ENCODE assay signal across 8 cellular contexts in the genomic region with DNA sequence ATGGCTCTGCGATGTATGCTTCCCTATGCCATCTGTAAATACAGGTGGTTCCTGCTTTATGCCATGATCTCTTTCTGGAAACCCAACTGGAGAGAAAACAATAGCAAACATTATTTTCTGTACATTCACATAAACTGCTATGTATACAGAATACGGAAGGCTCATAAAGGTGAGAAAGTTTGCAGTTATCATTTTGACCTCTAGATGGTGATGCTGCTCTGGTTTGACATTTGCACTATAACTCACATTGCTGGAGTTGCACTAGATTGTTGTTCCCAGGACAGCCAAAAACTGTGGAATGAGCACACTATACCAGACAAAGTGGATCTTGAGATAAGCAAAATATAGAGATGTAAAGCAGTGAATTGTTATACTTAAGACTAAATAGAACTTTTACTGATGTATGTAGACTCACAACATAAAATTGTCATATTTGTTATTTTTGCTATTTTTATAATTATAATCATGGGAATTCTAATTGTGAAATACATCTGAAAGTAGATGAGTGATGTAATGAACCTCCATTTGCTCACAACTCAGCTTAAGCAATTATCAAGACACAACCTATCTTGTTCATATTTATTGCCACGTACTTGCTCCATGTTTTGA.
A peak's percentile ranks its signal among the peaks of the same experiment; 100 is the strongest.
DNase-seq lines count a peak whose midpoint lies in the region; ATAC-seq and TF ChIP-seq lines count a peak whose summit lies in the region.

No MANE protein-coding gene starts in this region.

- CTCF ChIA-PET in activated naive CD4-positive, alpha-beta T cell treated with anti-CD3 and anti-CD28 coated beads for 36 hours (lab: Charles Lee): no interaction called here
- CTCF ChIA-PET in activated CD8-positive, alpha-beta memory T cell treated with anti-CD3 and anti-CD28 coated beads, Interleukin-2, amount 10 ng/mL, durations not matched to agents 7 days and 5 days (lab: Charles Lee): no interaction called here

- no peaks in the 10 kb centered on the region for H3K4me1 Mint-ChIP-seq in nephron
- H3K4me1 Mint-ChIP-seq in activated naive CD4-positive, alpha-beta T cell treated with anti-CD3 and anti-CD28 coated beads for 36 hours (ENCODE audit: low read depth): no peaks in the 10 kb centered on the region
- H3K4me1 Mint-ChIP-seq in activated CD8-positive, alpha-beta memory T cell treated with anti-CD3 and anti-CD28 coated beads, Interleukin-2, amount 10 ng/mL, durations not matched to agents 7 days and 5 days: no peaks in the 10 kb centered on the region

- DNase-seq in Caki2 (ENCODE audit: low read depth): peak; percentile 2
- peak; percentile 74 for DNase-seq in NCI-H748 treated with DMSO at 0.1 percent for 48 hours (lab: John Stamatoyannopoulos, UW)
- DNase-seq in dorsolateral prefrontal cortex: no peak
- no peak for DNase-seq in activated naive CD4-positive, alpha-beta T cell treated with anti-CD3 and anti-CD28 coated beads for 36 hours
- no peak for DNase-seq in activated CD8-positive, alpha-beta memory T cell treated with anti-CD3 and anti-CD28 coated beads, Interleukin-2, amount 10 ng/mL, durations not matched to agents 7 days and 5 days

- intact Hi-C loops in dorsolateral prefrontal cortex (cut with DNase I): no loop called here
- intact Hi-C loops in activated naive CD4-positive, alpha-beta T cell treated with anti-CD3 and anti-CD28 coated beads for 36 hours (cut with micrococcal nuclease): no loop called here

- H3K9me3 Mint-ChIP-seq in nephron: no peaks in the 10 kb centered on the region
- no peaks in the 10 kb centered on the region for H3K9me3 Mint-ChIP-seq in activated naive CD4-positive, alpha-beta T cell treated with anti-CD3 and anti-CD28 coated beads for 36 hours
- H3K9me3 Mint-ChIP-seq in activated CD8-positive, alpha-beta memory T cell treated with anti-CD3 and anti-CD28 coated beads, Interleukin-2, amount 10 ng/mL, durations not matched to agents 7 days and 5 days (ENCODE audit: low read depth): peaks cover 2% of the 10 kb centered on the region

- peak; percentile 34 to 80 (median 65) for TF ChIP-seq CTCF in dorsolateral prefrontal cortex (IDR thresholded peaks at IDR 0.05 in 54 of 56, conservative IDR thresholded peaks at IDR 0.05 in 2 of 56; ENCODE audit: low read depth in 1 of 56, partially characterized antibody in 56 of 56)
- peak; percentile 69 to 83 (median 76) for TF ChIP-seq CTCF in nephron (IDR thresholded peaks at IDR 0.05; ENCODE audit: unreplicated experiment in 3 of 3)

- no peak overlapping the region for H3K27ac Mint-ChIP-seq in nephron
- no peak overlapping the region for H3K27ac Mint-ChIP-seq in activated naive CD4-positive, alpha-beta T cell treated with anti-CD3 and anti-CD28 coated beads for 36 hours
- H3K27ac Mint-ChIP-seq in activated CD8-positive, alpha-beta memory T cell treated with anti-CD3 and anti-CD28 coated beads, Interleukin-2, amount 10 ng/mL, durations not matched to agents 7 days and 5 days: no peak overlapping the region

- no peak overlapping the region for H3K4me3 Mint-ChIP-seq in nephron
- no peak overlapping the region for H3K4me3 Mint-ChIP-seq in activated naive CD4-positive, alpha-beta T cell treated with anti-CD3 and anti-CD28 coated beads for 36 hours
- no peak overlapping the region for H3K4me3 Mint-ChIP-seq in activated CD8-positive, alpha-beta memory T cell treated with anti-CD3 and anti-CD28 coated beads, Interleukin-2, amount 10 ng/mL, durations not matched to agents 7 days and 5 days

- H3K27me3 ChIP-seq in dorsolateral prefrontal cortex: peaks cover 0 to 5% (median 0%) of the 10 kb centered on the region in 45 donors

- no peak overlapping the region for H3K27ac ChIP-seq in dorsolateral prefrontal cortex

- H3K36me3 Mint-ChIP-seq in nephron (ENCODE audit: low read depth): no peaks in the 10 kb centered on the region
- H3K36me3 Mint-ChIP-seq in activated naive CD4-positive, alpha-beta T cell treated with anti-CD3 and anti-CD28 coated beads for 36 hours (ENCODE audit: low read depth): no peaks in the 10 kb centered on the region
- H3K36me3 Mint-ChIP-seq in activated CD8-positive, alpha-beta memory T cell treated with anti-CD3 and anti-CD28 coated beads, Interleukin-2, amount 10 ng/mL, durations not matched to agents 7 days and 5 days: no peaks in the 10 kb centered on the region

- no peak overlapping the region for H3K4me3 ChIP-seq in dorsolateral prefrontal cortex

- ATAC-seq in GM19372 (IDR thresholded peaks at IDR 0.05; ENCODE audit: low read depth, unreplicated experiment) (peak; percentile 95), HG03354 (IDR thresholded peaks at IDR 0.05; ENCODE audit: poor library complexity, severe bottlenecking, unreplicated experiment) (peak; percentile 93)
- no peak for ATAC-seq in activated CD8-positive, alpha-beta memory T cell treated with anti-CD3 and anti-CD28 coated beads, Interleukin-2, amount 10 ng/mL, durations not matched to agents 7 days and 5 days

- in situ Hi-C loops in Caki2 (cut with HindIII; ENCODE audit: low pct_unique_long_range_greater_than_20kb, low sequenced_read_pairs): no loop called here

- peaks cover 4% of the 10 kb centered on the region for H3K27me3 Mint-ChIP-seq in nephron (ENCODE audit: low read depth)
- H3K27me3 Mint-ChIP-seq in activated naive CD4-positive, alpha-beta T cell treated with anti-CD3 and anti-CD28 coated beads for 36 hours (ENCODE audit: low read depth): no peaks in the 10 kb centered on the region
- no peaks in the 10 kb centered on the region for H3K27me3 Mint-ChIP-seq in activated CD8-positive, alpha-beta memory T cell treated with anti-CD3 and anti-CD28 coated beads, Interleukin-2, amount 10 ng/mL, durations not matched to agents 7 days and 5 days

Comparison
In these comparisons a context has a peak if more than half of its experiments do, and no peak if none do; other contexts are left out.
1. DNase-seq: peak in Caki2 (single experiment) and NCI-H748 treated with DMSO at 0.1 percent for 48 hours (single experiment); none in dorsolateral prefrontal cortex (0 of 10), activated naive CD4-positive, alpha-beta T cell treated with anti-CD3 and anti-CD28 coated beads for 36 hours (single experiment) and activated CD8-positive, alpha-beta memory T cell treated with anti-CD3 and anti-CD28 coated beads, Interleukin-2, amount 10 ng/mL, durations not matched to agents 7 days and 5 days (single experiment).